ENCODE assay signal across 9 cellular contexts in genomic region chr10:124741922-124742417, GRCh38. TPM values are rescaled to one million over a fixed set of nuclear protein-coding genes. Genes with fewer than 3 reads are reported as not detected.
A peak's percentile ranks its signal among the peaks of the same experiment; 100 is the strongest.
DNase-seq lines count a peak whose midpoint lies in the region; ATAC-seq and TF ChIP-seq lines count a peak whose summit lies in the region.
"Had no signal": no experiment of that assay in that cellular context is flagged by ENCODE, and none has a peak within 500 bp of the region (broad histone marks: within the 10 kb centered on the region; RNA-seq: fewer than 3 reads in every experiment).

No MANE protein-coding gene starts in this region.

- no peaks in the 10 kb centered on the region for H3K27me3 Mint-ChIP-seq in CD8-positive, alpha-beta T cell (ENCODE audit: low read depth)
- H3K27me3 Mint-ChIP-seq: dendritic cell treated with granulocyte-macrophage colony-stimulating factor and Interleukin-4, amounts not matched to agents 40 ng/mL and 50 ng/mL, for 4 days had no signal

- no peak for TF ChIP-seq RAD21 in neural cell (conservative IDR thresholded peaks at IDR 0.05)

- peaks cover 12% of the 10 kb centered on the region for H3K36me3 Mint-ChIP-seq in CD8-positive, alpha-beta T cell

- peaks cover 54% of the 10 kb centered on the region for H3K79me2 ChIP-seq in neural cell (replicated peaks; ENCODE audit: insufficient read depth, low read length)

- H3K9me3 Mint-ChIP-seq in CD8-positive, alpha-beta T cell: no peaks in the 10 kb centered on the region
- H3K9me3 Mint-ChIP-seq: dendritic cell treated with granulocyte-macrophage colony-stimulating factor and Interleukin-4, amounts not matched to agents 40 ng/mL and 50 ng/mL, for 4 days had no signal

- peak overlapping the region; percentile 97 for H3K4me3 Mint-ChIP-seq in CD8-positive, alpha-beta T cell

- peaks cover 4% of the 10 kb centered on the region for H3F3A ChIP-seq in neural cell (ENCODE audit: insufficient read depth, low read length, poor library complexity, severe bottlenecking)

- DNase-seq in CD8-positive, alpha-beta T cell: peak in 1 of 7 experiments; percentile 53
- DNase-seq in NCI-H69 (lab: John Stamatoyannopoulos, UW) (peak; percentile 45), posterior cingulate gyrus (no peak), DMS 273 (lab: John Stamatoyannopoulos, UW; ENCODE audit: unreplicated experiment) (no peak), SKM-1 (lab: John Stamatoyannopoulos, UW; ENCODE audit: unreplicated experiment) (no peak), amniotic stem cell (lab: John Stamatoyannopoulos, UW) (no peak)

- H3K4me1 ChIP-seq in CD8-positive, alpha-beta T cell (ENCODE audit: insufficient read depth, low read length): peaks cover 62% of the 10 kb centered on the region

- peaks cover 70% of the 10 kb centered on the region for H3K4me1 Mint-ChIP-seq in CD8-positive, alpha-beta T cell (ENCODE audit: low read depth)

- CTCF ChIA-PET in CD8-positive, alpha-beta T cell (lab: Charles Lee): interaction anchor here (0.7 to 5.2 kb wide), 49 partner anchors 11 to 218 kb away, joined by 3 to 161 read pairs (median 9); no protein-coding TSS in a partner anchor

- H2AFZ ChIP-seq in neural cell (ENCODE audit: low read depth, low read length): peak overlapping the region; percentile 19

- peak overlapping the region; percentile 60 for H3K4me3 ChIP-seq in CD8-positive, alpha-beta T cell (ENCODE audit: low read depth, low read length)
- H3K4me3 ChIP-seq in neural cell (ENCODE audit: low read length): peak overlapping the region; percentile 87

- intact Hi-C loops in CD8-positive, alpha-beta T cell (cut with DNase I, micrococcal nuclease): loop anchor here (1.0 to 10.0 kb wide), 14 partner anchors 19 to 1167 kb away; partner anchors contain the start of gene OAT (in 1 of the 2)
- intact Hi-C loops in posterior cingulate gyrus (cut with DNase I): loop anchor here (2.0 to 10.0 kb wide), 5 partner anchors 17 to 110 kb away; partner anchors contain the start of gene EEF1AKMT2

- no peaks in the 10 kb centered on the region for H3K9me2 ChIP-seq in neural cell (ENCODE audit: insufficient read depth, low read length)

- H4K20me1 ChIP-seq in neural cell (ENCODE audit: insufficient read depth): peaks cover 4% of the 10 kb centered on the region

- POLR2A ChIA-PET in CD8-positive, alpha-beta T cell (lab: Charles Lee): interaction anchor here (0.5 to 7.2 kb wide), 19 partner anchors 11 to 197 kb away, joined by 3 to 67 read pairs (median 4); no protein-coding TSS in a partner anchor

- H3K27ac ChIP-seq in CD8-positive, alpha-beta T cell (ENCODE audit: low read depth, low read length): peak overlapping the region; percentile 0
- H3K27ac ChIP-seq in cingulate gyrus (ENCODE audit: low read depth, low read length) (peak overlapping the region; percentile 93), neural cell (ENCODE audit: low read length) (peak overlapping the region; percentile 59)

- H3K9ac ChIP-seq in neural cell (ENCODE audit: low read length): peak overlapping the region; percentile 76

- peak overlapping the region; percentile 93 for H3K27ac Mint-ChIP-seq in CD8-positive, alpha-beta T cell

- H3K27me3 ChIP-seq in CD8-positive, alpha-beta T cell (ENCODE audit: insufficient read depth, low read length): no peaks in the 10 kb centered on the region
- H3K27me3 ChIP-seq in neural cell (ENCODE audit: insufficient read depth, low read depth, low read length): no peaks in the 10 kb centered on the region

- H3K36me3 ChIP-seq in CD8-positive, alpha-beta T cell (ENCODE audit: insufficient read depth, low read length): no peaks in the 10 kb centered on the region
- no peaks in the 10 kb centered on the region for H3K36me3 ChIP-seq in neural cell (ENCODE audit: insufficient read depth, low read length)

- peak overlapping the region; percentile 76 for H3K4me2 ChIP-seq in neural cell (ENCODE audit: low read length)

- TF ChIP-seq EP300 in neural cell (conservative IDR thresholded peaks at IDR 0.05; ENCODE audit: poor library complexity, severe bottlenecking): no peak

- ATAC-seq in CD8-positive, alpha-beta T cell: no peak

- TF ChIP-seq CTCF in CD8-positive, alpha-beta T cell (IDR thresholded peaks at IDR 0.05): no peak
- TF ChIP-seq CTCF in neural cell (IDR thresholded peaks at IDR 0.05; ENCODE audit: poor library complexity, severe bottlenecking): no peak

- no peaks in the 10 kb centered on the region for H3K9me3 ChIP-seq in CD8-positive, alpha-beta T cell (ENCODE audit: low read length)
- no peaks in the 10 kb centered on the region for H3K9me3 ChIP-seq in neural cell (ENCODE audit: low read length)

TF ChIP-seq in neural cell, 6 proteins besides CTCF, POLR2A, EP300 and RAD21:
- TF ChIP-seq EZH2 (IDR thresholded peaks at IDR 0.05; ENCODE audit: borderline replicate concordance, insufficient read depth, low read length, poor library complexity, severe bottlenecking): no peak
- no peak for TF ChIP-seq SMC3 (conservative IDR thresholded peaks at IDR 0.05; ENCODE audit: poor library complexity)
- TF ChIP-seq MXI1 (conservative IDR thresholded peaks at IDR 0.05; ENCODE audit: poor library complexity, severe bottlenecking): no peak
- TF ChIP-seq REST (IDR thresholded peaks at IDR 0.05; ENCODE audit: borderline replicate concordance): no peak
- no peak for TF ChIP-seq POLR2AphosphoS5 (IDR thresholded peaks at IDR 0.05)
- TF ChIP-seq TAF1 (IDR thresholded peaks at IDR 0.05; ENCODE audit: low read depth): no peak
TF ChIP-seq in neural cell: peak in this region for 0.

RNA-seq across cellular contexts. Expression of gene FAM53B, which starts 2.2 kb away (rescaled TPM):
- 10 to 100 TPM; 51.9 to 57.1 TPM for total RNA-seq in CD8-positive, alpha-beta T cell
- 21.8 and 28.6 TPM in 2 replicates for polyA plus RNA-seq in neural cell
- polyA minus RNA-seq in neural cell: 83.6 and 99.3 TPM in 2 replicates

RNA-seq across cellular contexts. Expression of gene EEF1AKMT2, which starts 49.7 kb away (rescaled TPM):
- total RNA-seq in CD8-positive, alpha-beta T cell: 10 to 100 TPM; 13.8 to 13.9 TPM
- polyA plus RNA-seq in neural cell: 47.4 and 63.7 TPM in 2 replicates
- 51.4 and 55.0 TPM in 2 replicates for polyA minus RNA-seq in neural cell

RNA-seq across cellular contexts. Expression of gene ABRAXAS2, which starts 59.6 kb away (rescaled TPM):
- total RNA-seq in CD8-positive, alpha-beta T cell: 1 to 10 TPM; 7.8 to 8.1 TPM
- 19.9 and 22.3 TPM in 2 replicates for polyA plus RNA-seq in neural cell
- 27.3 and 29.1 TPM in 2 replicates for polyA minus RNA-seq in neural cell

Comparison
In these comparisons a context has a peak if more than half of its experiments do, and no peak if none do; other contexts are left out.
1. H3K27ac ChIP-seq: peak in every context shown above with its lines; median percentile 93 in cingulate gyrus; 59 in neural cell; 0 in CD8-positive, alpha-beta T cell.